Comparison of ENCODE assay signal across 9 cellular contexts in genomic region chr19:38047048-38047435, GRCh38.
DNase-seq lines count a peak whose midpoint lies in the region; ATAC-seq, FAIRE-seq and TF ChIP-seq lines count a peak whose summit lies in the region.
"Had no signal": no experiment of that assay in that cellular context is flagged by ENCODE, and none has a peak within 500 bp of the region (broad histone marks: within the 10 kb centered on the region; RNA-seq: fewer than 3 reads in every experiment).

No MANE protein-coding gene starts in this region.

- H3K79me2 ChIP-seq in OCI-LY7 (ENCODE audit: insufficient read depth, low read depth, low read length) = peaks cover 31% of the 10 kb centered on the region

- H3K4me3 ChIP-seq in OCI-LY7 (ENCODE audit: low read depth, low read length, poor library complexity, severe bottlenecking) = peak overlapping the region; percentile 53
- H3K4me3 ChIP-seq in spleen = no peak overlapping the region

- no TSS peak for BruUV-seq in OCI-LY7 (replicated peaks; lab: Mats Ljungman, UMichigan)

- no peak for TF ChIP-seq CTCF in OCI-LY7 (conservative IDR thresholded peaks at IDR 0.05; ENCODE audit: low read length)
- TF ChIP-seq CTCF in spleen (IDR thresholded peaks at IDR 0.05 in 8 of 11, conservative IDR thresholded peaks at IDR 0.05 in 3 of 11) = no peak

- POLR2A ChIA-PET in OCI-LY7 (lab: Charles Lee) = interaction anchor here (0.5 to 3.8 kb wide), 9 partner anchors 11 to 148 kb away, joined by 3 to 32 read pairs (median 5); no protein-coding TSS in a partner anchor

- peaks cover 82% of the 10 kb centered on the region for H3K4me1 ChIP-seq in OCI-LY7 (ENCODE audit: insufficient read depth, low read length, poor library complexity, severe bottlenecking)
- peaks cover 12 to 71% (median 46%) of the 10 kb centered on the region in 6 donors for H3K4me1 ChIP-seq in spleen

- DNase-seq in GM12891 (ENCODE audit: insufficient read length, low spot score) (no peak), OCI-LY7 (ENCODE audit: low spot score) (peak; percentile 72), spleen (no peak), NOMO-1 (lab: John Stamatoyannopoulos, UW; ENCODE audit: unreplicated experiment in 2 of 2) (no peak)
- DNase-seq in activated naive CD8-positive, alpha-beta T cell treated with anti-CD3 and anti-CD28 coated beads for 36 hours = no peak
- DNase-seq in activated CD8-positive, alpha-beta memory T cell treated with anti-CD3 and anti-CD28 coated beads, Interleukin-2, amount 50 U/mL, for 48 hours = no peak

- no peak overlapping the region; the same call in 1 of the 2 replicates for H2AFZ ChIP-seq in OCI-LY7 (ENCODE audit: low read length)

- peak overlapping the region; percentile 100 for H3K27ac ChIP-seq in OCI-LY7 (ENCODE audit: low read depth, low read length, poor library complexity, severe bottlenecking)
- peak overlapping the region in 6 of 8 donors; percentile 55 to 92 (median 90) for H3K27ac ChIP-seq in spleen

- H3K4me3 Mint-ChIP-seq in activated naive CD8-positive, alpha-beta T cell treated with anti-CD3 and anti-CD28 coated beads for 36 hours = no peak overlapping the region
- H3K4me3 Mint-ChIP-seq: neural crest cell had no signal

- H3K9me3 ChIP-seq in OCI-LY7 (ENCODE audit: low read length) (peaks cover 6% of the 10 kb centered on the region; the same call in 1 of the 2 replicates), spleen (peaks cover 0 to 4% (median 0%) of the 10 kb centered on the region in 8 donors)

- H3K36me3 ChIP-seq in OCI-LY7 (ENCODE audit: insufficient read depth, low read length) = peaks cover 16% of the 10 kb centered on the region
- H3K36me3 ChIP-seq in spleen = peaks cover 0 to 6% (median 0%) of the 10 kb centered on the region in 6 donors

- H3K4me2 ChIP-seq in OCI-LY7 (ENCODE audit: low read length) = peak overlapping the region; percentile 74

- ATAC-seq in HG03342 (IDR thresholded peaks at IDR 0.05; ENCODE audit: unreplicated experiment) = no peak
- no peak for ATAC-seq in HG02973 (IDR thresholded peaks at IDR 0.05; ENCODE audit: unreplicated experiment)

- H3K9me2 ChIP-seq in OCI-LY7 (ENCODE audit: insufficient read depth, low read length) = no peaks in the 10 kb centered on the region

- no peak for FAIRE-seq in GM12891 (lab: Jason Lieb, UNC)

- peaks cover under 1% of the 10 kb centered on the region for H3K36me3 Mint-ChIP-seq in activated naive CD8-positive, alpha-beta T cell treated with anti-CD3 and anti-CD28 coated beads for 36 hours

- peaks cover under 1% of the 10 kb centered on the region for H3K9me3 Mint-ChIP-seq in activated naive CD8-positive, alpha-beta T cell treated with anti-CD3 and anti-CD28 coated beads for 36 hours
- H3K9me3 Mint-ChIP-seq: neural crest cell had no signal

- peak overlapping the region; percentile 96 for H3K27ac Mint-ChIP-seq in activated naive CD8-positive, alpha-beta T cell treated with anti-CD3 and anti-CD28 coated beads for 36 hours

- TF ChIP-seq POLR2A in GM12891 (IDR thresholded peaks at IDR 0.05; ENCODE audit: low read depth, low read length) (peak; percentile 36; the same call in 1 of the 2 replicates), spleen (IDR thresholded peaks at IDR 0.05) (no peak)

- no peaks in the 10 kb centered on the region for H3K27me3 ChIP-seq in spleen (replicated peaks in 1 of 7)

- H3K27me3 Mint-ChIP-seq in activated naive CD8-positive, alpha-beta T cell treated with anti-CD3 and anti-CD28 coated beads for 36 hours = no peaks in the 10 kb centered on the region

- CTCF ChIA-PET in OCI-LY7 (lab: Charles Lee; ENCODE audit: unreplicated experiment) = interaction anchor here (2.0 kb wide), 1 partner anchor 68 kb away, joined by 8 read pairs; no protein-coding TSS in a partner anchor

- 58 to 86% (median 68%) methylated on average over 8 of the region's 8 CpGs for WGBS in spleen, 5 donors

- intact Hi-C loops in OCI-LY7 (cut with micrococcal nuclease; ENCODE audit: unreplicated experiment) (no loop called here), spleen (cut with DNase I; ENCODE audit: low total_unique reads) (no loop called here)

- H3K4me1 Mint-ChIP-seq in activated naive CD8-positive, alpha-beta T cell treated with anti-CD3 and anti-CD28 coated beads for 36 hours = peaks cover 44% of the 10 kb centered on the region

- no peaks in the 10 kb centered on the region for H4K20me1 ChIP-seq in OCI-LY7 (ENCODE audit: insufficient read depth, low read length)

TF ChIP-seq in GM12891, 5 proteins besides CTCF, POLR2A, EP300 and RAD21:
- no peak for TF ChIP-seq TAF1 (IDR thresholded peaks at IDR 0.05; ENCODE audit: low read depth, low read length)
- 0 out of 2 replicates have a peak, but pooled peaks have one; percentile 11 for TF ChIP-seq SPI1 (IDR thresholded peaks at IDR 0.05; ENCODE audit: low read depth, low read length)
